In the genomic region with DNA sequence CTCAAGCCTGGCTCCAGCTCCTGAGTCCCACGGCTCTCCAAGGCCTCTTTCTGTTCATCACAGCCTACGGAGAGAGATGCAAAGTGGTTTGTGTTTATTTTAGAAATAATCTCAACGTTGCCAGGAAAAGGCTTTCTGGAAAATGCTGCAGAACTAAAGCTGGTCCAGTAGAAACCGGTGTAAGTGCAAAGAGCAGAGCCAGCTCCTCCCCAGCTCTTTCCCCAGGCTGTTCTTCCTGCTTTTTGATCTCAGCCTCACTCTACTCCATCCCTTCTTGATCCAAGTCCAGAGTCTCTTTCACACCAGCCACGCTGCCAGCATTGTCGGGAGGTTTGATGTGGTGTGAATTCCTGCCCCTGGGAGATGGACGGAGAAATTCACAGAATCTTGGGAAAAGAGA, we compare ENCODE assay signal across 16 cellular contexts.
DNase-seq lines count a peak whose midpoint lies in the region; ATAC-seq and TF ChIP-seq lines count a peak whose summit lies in the region.
"Had no signal": no experiment of that assay in that cellular context is flagged by ENCODE, and none has a peak within 500 bp of the region (broad histone marks: within the 10 kb centered on the region; RNA-seq: fewer than 3 reads in every experiment).

No MANE protein-coding gene starts in this region.

- H3K36me3 ChIP-seq in breast epithelium (no peaks in the 10 kb centered on the region), mammary epithelial cell (ENCODE audit: insufficient read depth, low read length) (no peaks in the 10 kb centered on the region), trophoblast cell (ENCODE audit: control insufficient read depth in 1 of 2, insufficient read depth in 2 of 2, low read length in 2 of 2) (peaks cover 0 to 2% of the 10 kb centered on the region in 2 experiments)

- peak overlapping the region; percentile 33 for H3K14ac ChIP-seq in trophoblast cell (ENCODE audit: low read length)

- no peaks in the 10 kb centered on the region for H3K79me2 ChIP-seq in mammary epithelial cell (ENCODE audit: insufficient read depth, low read length)
- peaks cover 2% of the 10 kb centered on the region for H3K79me2 ChIP-seq in trophoblast cell (ENCODE audit: control insufficient read depth, insufficient read depth, low read length, poor library complexity)

- dilution Hi-C loops in mammary epithelial cell (cut with HindIII; ENCODE audit: low sequenced_read_pairs) = no loop called here

- no peak overlapping the region for H3K18ac ChIP-seq in trophoblast cell (ENCODE audit: low read length)

- H4K20me1 ChIP-seq in mammary epithelial cell (ENCODE audit: insufficient read depth, low read length) = no peaks in the 10 kb centered on the region

- in situ Hi-C loops in mammary epithelial cell (cut with MboI; ENCODE audit: low sequenced_read_pairs in 2 of 2) = no loop called here

- intact Hi-C loops in breast epithelium (cut with DNase I; ENCODE audit: low total_unique reads) (no loop called here), mammary epithelial cell (cut with micrococcal nuclease) (no loop called here), right cardiac atrium (cut with DNase I) (no loop called here)

- peak overlapping the region; percentile 71 for H2BK120ac ChIP-seq in trophoblast cell (ENCODE audit: insufficient read depth, low read length, poor library complexity)

- H3K9me3 ChIP-seq in breast epithelium (no peaks in the 10 kb centered on the region), mammary epithelial cell (replicated peaks; ENCODE audit: insufficient read depth, low read length) (no peaks in the 10 kb centered on the region), right cardiac atrium (ENCODE audit: control insufficient read depth, low read length) (no peaks in the 10 kb centered on the region), trophoblast cell (ENCODE audit: insufficient read depth, low read depth, low read length) (peaks cover 1% of the 10 kb centered on the region)
- H3K9me3 ChIP-seq: psoas muscle had no signal

- peak overlapping the region; percentile 39 for H3K4ac ChIP-seq in trophoblast cell (ENCODE audit: low read depth, low read length)

- CTCF ChIA-PET in mammary epithelial cell (lab: Charles Lee; ENCODE audit: low non-redundant PET) = no interaction called here

- no peak for TF ChIP-seq POLR2A in breast epithelium (IDR thresholded peaks at IDR 0.05)

- H3K79me1 ChIP-seq in trophoblast cell (ENCODE audit: low read length) = peaks cover 29% of the 10 kb centered on the region

- TF ChIP-seq CTCF in breast epithelium (IDR thresholded peaks at IDR 0.05) = no peak
- no peak for TF ChIP-seq CTCF in mammary epithelial cell (conservative IDR thresholded peaks at IDR 0.05 in 1 of 2, IDR thresholded peaks at IDR 0.05 in 1 of 2; ENCODE audit: extremely low read depth in 1 of 2, insufficient read depth in 1 of 2, low read depth in 1 of 2, low read length in 2 of 2)

- H3K4me1 ChIP-seq in breast epithelium = peaks cover 9% of the 10 kb centered on the region in 2 donors
- H3K4me1 ChIP-seq in mammary epithelial cell (ENCODE audit: insufficient read depth, low read length) = no peaks in the 10 kb centered on the region
- peaks cover 15% of the 10 kb centered on the region for H3K4me1 ChIP-seq in right cardiac atrium (ENCODE audit: control insufficient read depth, insufficient read depth, low read length)
- H3K4me1 ChIP-seq in trophoblast cell (ENCODE audit: control insufficient read depth in 1 of 2, insufficient read depth in 2 of 2, low read length in 2 of 2) = peaks cover 9 to 21% of the 10 kb centered on the region in 2 experiments

- no peak overlapping the region for H4K12ac ChIP-seq in trophoblast cell (ENCODE audit: low read depth, low read length)

- no peak overlapping the region for H3K4me2 ChIP-seq in mammary epithelial cell (ENCODE audit: insufficient read depth, low read depth, low read length)
- H3K4me2 ChIP-seq in trophoblast cell (ENCODE audit: low read length) = no peak overlapping the region

- H2BK12ac ChIP-seq in trophoblast cell (ENCODE audit: low read length) = peak overlapping the region; percentile 41

- H2BK5ac ChIP-seq in trophoblast cell (ENCODE audit: low read depth, low read length, poor library complexity) = peak overlapping the region; percentile 36

- peak overlapping the region in 1 of 3 donors; percentile 31 for H3K4me3 ChIP-seq in breast epithelium
- H3K4me3 ChIP-seq in mammary epithelial cell (replicated peaks in 1 of 3; ENCODE audit: insufficient read depth in 1 of 3, low read depth in 2 of 3, low read length in 3 of 3) = no peak overlapping the region
- H3K4me3 ChIP-seq in right cardiac atrium (ENCODE audit: low read length) = no peak overlapping the region
- no peak overlapping the region for H3K4me3 ChIP-seq in trophoblast cell (ENCODE audit: low read depth, low read length)
- H3K4me3 ChIP-seq: psoas muscle had no signal

- H4K91ac ChIP-seq in trophoblast cell (ENCODE audit: low read depth, low read length) = peak overlapping the region; percentile 93

- H3K27me3 ChIP-seq in breast epithelium = no peaks in the 10 kb centered on the region
- peaks cover 5% of the 10 kb centered on the region for H3K27me3 ChIP-seq in mammary epithelial cell (ENCODE audit: insufficient read depth, low read length)
- H3K27me3 ChIP-seq in right cardiac atrium (ENCODE audit: control insufficient read depth, insufficient read depth) = no peaks in the 10 kb centered on the region
- no peaks in the 10 kb centered on the region for H3K27me3 ChIP-seq in trophoblast cell (ENCODE audit: insufficient read depth, low read length)

- peak; percentile 56 to 76 for ATAC-seq in right cardiac atrium

- peak overlapping the region; percentile 22 for H4K8ac ChIP-seq in trophoblast cell (ENCODE audit: low read depth, low read length)

- peak overlapping the region; percentile 59 for H2AK5ac ChIP-seq in trophoblast cell (ENCODE audit: low read length)

- DNase-seq in breast epithelium (ENCODE audit: low spot score in 2 of 2) = peak in 1 of 2 donors; percentile 39
- no peak for DNase-seq in mammary epithelial cell
- DNase-seq in right cardiac atrium = peak; percentile 34 to 77 (median 65)
- peak in 1 of 2 donors; percentile 45 for DNase-seq in trophoblast cell
- no peak for DNase-seq in HuH-7.5 (ENCODE audit: low spot score)
- DNase-seq in NCI-H1436 (lab: John Stamatoyannopoulos, UW) = no peak
- no peak for DNase-seq in iPS-NIHi7 (ENCODE audit: extremely low spot score)
- DNase-seq in DMS114 treated with DMSO at 0.1 percent for 48 hours (lab: John Stamatoyannopoulos, UW; ENCODE audit: unreplicated experiment) = no peak
- DNase-seq: activated CD4-positive, CD25-positive, alpha-beta regulatory T cell; activated CD8-positive, alpha-beta memory T cell treated with anti-CD3 and anti-CD28 coated beads, Interleukin-2, amount 50 U/mL, for 48 hours; cerebellar nuclear complex; NCI-H1105 treated with DMSO at 0.1 percent for 48 hours; NCI-H2227 treated with DMSO at 0.1 percent for 48 hours; psoas muscle; stimulated activated CD4-positive, alpha-beta T cell treated with anti-CD3 and anti-CD28 coated beads, Interleukin-4, amount 100 ng/mL, for 24 hours; SW 1271 had no signal

- H2AFZ ChIP-seq in mammary epithelial cell (ENCODE audit: low read depth, low read length) (no peak overlapping the region), trophoblast cell (ENCODE audit: insufficient read depth, low read length, poor library complexity) (no peak overlapping the region)

- peak overlapping the region; percentile 36 to 72 for H3K27ac ChIP-seq in breast epithelium
- H3K27ac ChIP-seq in mammary epithelial cell (ENCODE audit: insufficient read depth, low read depth, low read length) = no peak overlapping the region
- peak overlapping the region; percentile 1 for H3K27ac ChIP-seq in right cardiac atrium (ENCODE audit: low read length)
- H3K27ac ChIP-seq in trophoblast cell (ENCODE audit: low read depth, low read length) = no peak overlapping the region
- H3K27ac ChIP-seq: psoas muscle had no signal

- H3K9ac ChIP-seq in mammary epithelial cell (ENCODE audit: insufficient read depth, low read length) (no peak overlapping the region), trophoblast cell (ENCODE audit: low read length) (no peak overlapping the region)

- 5% methylated on average over 7 of the region's 7 CpGs for WGBS in mammary epithelial cell (ENCODE audit: low coverage, missing lambda C conversion rate)
- WGBS in right cardiac atrium = 17% methylated on average over 7 of the region's 7 CpGs
- no CpG with 5 or more reads among the region's 7 CpGs for WGBS in trophoblast cell (ENCODE audit: extremely low coverage, insufficient coverage, insufficient read length)

- BruUV-seq in mammary epithelial cell (replicated peaks; lab: Mats Ljungman, UMichigan) = no TSS peak

- H3K23ac ChIP-seq in trophoblast cell (ENCODE audit: low read length) = no peak overlapping the region

Comparison
In these comparisons a context has a peak if more than half of its experiments do, and no peak if none do; other contexts are left out.
1. H3K27ac ChIP-seq: peak in breast epithelium (2 of 2) and right cardiac atrium (single experiment); none in mammary epithelial cell (single experiment) and trophoblast cell (single experiment).
2. DNase-seq: peak in right cardiac atrium (3 of 3); none in mammary epithelial cell (single experiment), HuH-7.5 (single experiment), NCI-H1436 (single experiment), iPS-NIHi7 (single experiment) and DMS114 treated with DMSO at 0.1 percent for 48 hours (single experiment).